8 cellular contexts compared by ENCODE assay signal in the genomic region with DNA sequence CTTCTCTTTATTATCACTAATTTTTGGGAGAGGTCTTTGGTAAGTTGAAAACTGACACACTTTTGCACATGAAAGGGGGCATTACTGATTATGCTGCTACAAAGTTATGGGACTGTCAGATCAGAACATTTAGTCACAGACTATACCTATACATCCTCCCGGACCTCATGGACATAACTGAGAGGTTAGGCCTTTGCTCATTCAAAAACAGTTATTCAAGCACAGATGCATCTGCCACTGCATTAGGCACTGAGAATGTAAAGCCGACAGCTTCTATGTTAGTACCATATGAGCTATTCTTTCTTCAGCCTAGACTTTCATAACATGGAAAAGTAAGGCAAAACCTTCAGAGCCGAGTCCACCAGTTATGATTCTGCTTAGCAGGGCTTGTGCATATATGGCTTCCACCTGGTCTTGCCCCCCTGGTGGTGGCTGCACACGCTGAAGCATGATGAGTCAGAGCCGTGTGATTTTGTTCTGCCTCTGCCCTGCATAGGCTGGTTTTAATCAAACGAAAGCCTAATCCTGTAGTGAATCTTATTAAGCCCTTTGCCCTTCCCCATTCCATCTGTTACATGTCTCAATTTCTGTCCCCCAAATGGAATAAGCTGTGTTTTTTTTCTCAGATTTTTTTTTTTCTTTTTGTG. TPM values are rescaled to one million over a fixed set of nuclear protein-coding genes. Genes with fewer than 3 reads are reported as not detected.
DNase-seq lines count a peak whose midpoint lies in the region; ATAC-seq and TF ChIP-seq lines count a peak whose summit lies in the region.

No MANE protein-coding gene starts in this region.

- H3K4me1 ChIP-seq in esophagus squamous epithelium: peaks cover 0 to 7% (median 4%) of the 10 kb centered on the region in 3 donors

- no peak for TF ChIP-seq POLR2A in esophagus squamous epithelium (IDR thresholded peaks at IDR 0.05)

- 29 to 31% methylated on average over 6 of the region's 6 CpGs for WGBS in esophagus squamous epithelium, 2 donors

- TF ChIP-seq CTCF in esophagus squamous epithelium (IDR thresholded peaks at IDR 0.05) (peak in 4 of 6 experiments; percentile 30 to 54 (median 40)), neural crest cell (conservative IDR thresholded peaks at IDR 0.05) (peak; percentile 53)

- H3K36me3 ChIP-seq in esophagus squamous epithelium: no peaks in the 10 kb centered on the region

- no peak overlapping the region for H3K27ac ChIP-seq in esophagus squamous epithelium

- no peaks in the 10 kb centered on the region for H3K36me3 Mint-ChIP-seq in neural crest cell (ENCODE audit: low read depth)

- no peaks in the 10 kb centered on the region for H3K27me3 ChIP-seq in esophagus squamous epithelium

- DNase-seq in D341Med (ENCODE audit: low spot score) (peak; percentile 87), RKO (ENCODE audit: low spot score) (peak; percentile 67), esophagus squamous epithelium (lab: John Stamatoyannopoulos, UW) (no peak), neural crest cell (ENCODE audit: low read depth, low spot score) (no peak), T-helper 1 cell (no peak)

- no peaks in the 10 kb centered on the region for H3K27me3 Mint-ChIP-seq in neural crest cell (ENCODE audit: low read depth)

- intact Hi-C loops in esophagus squamous epithelium (cut with DNase I): no loop called here

- no peaks in the 10 kb centered on the region for H3K4me1 Mint-ChIP-seq in neural crest cell

- peak; percentile 89 for ATAC-seq in HG02870 (IDR thresholded peaks at IDR 0.05; ENCODE audit: unreplicated experiment)
- no peak for ATAC-seq in HG03097 (IDR thresholded peaks at IDR 0.05; ENCODE audit: low FRiP score, unreplicated experiment)
- ATAC-seq in GM19328 (IDR thresholded peaks at IDR 0.05; ENCODE audit: unreplicated experiment): no peak

- no peak overlapping the region for H3K27ac Mint-ChIP-seq in neural crest cell (ENCODE audit: unreplicated experiment)

- H3K4me3 ChIP-seq in esophagus squamous epithelium: no peak overlapping the region

- no peaks in the 10 kb centered on the region for H3K9me3 Mint-ChIP-seq in neural crest cell

- no peaks in the 10 kb centered on the region for H3K9me3 ChIP-seq in esophagus squamous epithelium

- no peak overlapping the region for H3K4me3 Mint-ChIP-seq in neural crest cell

RNA-seq across cellular contexts. Expression of gene RNU6-8, which starts 21.8 kb away (rescaled TPM):
- total RNA-seq in esophagus squamous epithelium (not detected), neural crest cell (not detected in 2 replicates)

RNA-seq across cellular contexts. Expression of gene RNU6-7, which starts 23.0 kb away (rescaled TPM):
- not detected for total RNA-seq in esophagus squamous epithelium
- not detected in 2 replicates for total RNA-seq in neural crest cell

Comparison
In these comparisons a context has a peak if more than half of its experiments do, and no peak if none do; other contexts are left out.
1. DNase-seq: peak in D341Med (single experiment) and RKO (single experiment); none in esophagus squamous epithelium (single experiment), neural crest cell (single experiment) and T-helper 1 cell (0 of 5).